23 cellular contexts compared by ENCODE assay signal in genomic region chr2:24482972-24483300, GRCh38.
"Had no signal": no experiment of that assay in that cellular context is flagged by ENCODE, and none has a peak within 500 bp of the region (broad histone marks: within the 10 kb centered on the region; RNA-seq: fewer than 3 reads in every experiment).

No MANE protein-coding gene starts in this region.

- H3K27ac Mint-ChIP-seq: immature natural killer cell; stimulated activated naive B cell treated with anti-CD40 and anti-IgM and Interleukin-4, amounts not matched to agents 10 μg/mL and 1 μg/mL and 100 μg/mL, for 72 hours; stimulated activated naive CD8-positive, alpha-beta T cell treated with anti-CD3 and anti-CD28 coated beads, Interleukin-15, Interleukin-2, amounts not matched to agents 100 ng/mL and 50 ng/mL, for 24 hours had no signal

- H3K4me3 Mint-ChIP-seq: immature natural killer cell; natural killer cell treated with Interleukin-12 subunit alpha and Interleukin-12 subunit beta and Interleukin-15 and Interleukin-18, amount 100 ng/mL, for 72 hours; neural crest cell; stimulated activated naive B cell treated with anti-CD40 and anti-IgM and Interleukin-4, amounts not matched to agents 10 μg/mL and 1 μg/mL and 100 μg/mL, for 72 hours; stimulated activated naive CD8-positive, alpha-beta T cell treated with anti-CD3 and anti-CD28 coated beads, Interleukin-15, Interleukin-2, amounts not matched to agents 100 ng/mL and 50 ng/mL, for 24 hours had no signal

- H3K4me3 ChIP-seq: dorsolateral prefrontal cortex, lower lobe of right lung, psoas muscle, sigmoid colon, thoracic aorta, transverse colon, vagina had no signal

- H3K9me3 Mint-ChIP-seq: immature natural killer cell; natural killer cell treated with Interleukin-12 subunit alpha and Interleukin-12 subunit beta and Interleukin-15 and Interleukin-18, amount 100 ng/mL, for 72 hours had no signal

- H3K27me3 Mint-ChIP-seq: natural killer cell treated with Interleukin-12 subunit alpha and Interleukin-12 subunit beta and Interleukin-15 and Interleukin-18, amount 100 ng/mL, for 72 hours had no signal

- H3K36me3 Mint-ChIP-seq: natural killer cell treated with Interleukin-12 subunit alpha and Interleukin-12 subunit beta and Interleukin-15 and Interleukin-18, amount 100 ng/mL, for 72 hours; stimulated activated naive B cell treated with anti-CD40 and anti-IgM and Interleukin-4, amounts not matched to agents 10 μg/mL and 1 μg/mL and 100 μg/mL, for 72 hours had no signal

- ATAC-seq: psoas muscle; right cardiac atrium; stimulated activated naive B cell treated with anti-CD40 and anti-IgM and Interleukin-4, amounts not matched to agents 10 μg/mL and 1 μg/mL and 100 μg/mL, for 72 hours had no signal

- H3K27ac ChIP-seq: dorsolateral prefrontal cortex, lower lobe of right lung, psoas muscle, sigmoid colon, thoracic aorta, transverse colon, vagina had no signal

- H3K27me3 ChIP-seq: dorsolateral prefrontal cortex, sigmoid colon, transverse colon, vagina had no signal

- H3K4me1 ChIP-seq: psoas muscle, sigmoid colon, vagina had no signal

- H3K4me1 Mint-ChIP-seq: neural crest cell had no signal

- H3K36me3 ChIP-seq: lower lobe of right lung, sigmoid colon, thoracic aorta, transverse colon, vagina had no signal

- H3K9me3 ChIP-seq: lower lobe of right lung, psoas muscle, sigmoid colon, thoracic aorta, transverse colon, vagina had no signal

- DNase-seq: cerebellar nuclear complex; cortex of kidney; dorsolateral prefrontal cortex; effector CD4-positive, alpha-beta T cell; hypothalamus; immature natural killer cell; islet precursor cell; kidney glomerular epithelial cell; lower lobe of right lung; nucleus accumbens; posterior cingulate gyrus; right cardiac atrium; sigmoid colon; stimulated activated CD4-positive, alpha-beta T cell treated with anti-CD3 and anti-CD28 coated beads, Interleukin-15, amount 100 ng/mL, for 24 hours; stimulated activated CD4-positive, alpha-beta T cell treated with anti-CD3 and anti-CD28 coated beads, Interleukin-2, amount 100 ng/mL, for 48 hours; stimulated activated naive B cell treated with anti-CD40 and anti-IgM and Interleukin-4, amounts not matched to agents 10 μg/mL and 1 μg/mL and 100 μg/mL, for 72 hours; transverse colon had no signal
